Comparison of ENCODE assay signal across 1 cellular context in the genomic region with DNA sequence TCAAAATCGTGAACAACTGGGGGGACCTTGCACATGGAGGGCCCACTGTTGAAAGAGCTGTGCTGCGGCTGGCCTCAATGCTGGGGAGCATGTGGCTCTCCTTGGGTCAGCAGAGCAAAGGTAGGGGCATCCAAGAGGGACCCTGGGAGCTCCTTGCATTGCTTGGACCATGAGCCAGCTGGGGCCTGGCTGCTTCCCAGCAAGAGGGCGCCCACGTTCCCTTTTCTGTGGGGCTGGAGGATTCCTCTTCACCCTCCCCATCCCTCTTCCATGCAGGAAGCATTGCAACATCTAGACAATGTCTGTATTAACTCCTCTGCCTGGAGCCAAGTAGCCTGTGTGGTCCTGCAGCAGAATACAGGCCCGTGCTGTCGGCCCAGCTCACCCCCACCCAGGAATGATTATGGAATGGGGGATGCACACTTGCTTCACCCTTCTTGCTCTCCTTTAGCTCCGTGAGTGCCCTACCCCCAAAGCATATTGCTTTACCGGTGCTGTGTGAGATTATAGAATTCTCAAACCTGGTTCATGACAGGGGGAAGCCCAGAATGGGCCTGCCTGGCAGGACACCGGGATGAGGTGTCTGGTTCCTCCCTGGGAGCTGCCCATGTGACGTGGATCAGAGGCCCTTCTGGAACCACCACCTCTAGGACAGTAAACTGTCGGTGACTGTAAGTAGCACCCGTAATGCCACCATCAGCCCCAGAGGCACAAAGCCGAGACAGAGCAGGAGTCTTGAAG.
TF ChIP-seq lines count a peak whose summit lies in the region.

No MANE protein-coding gene starts in this region.

TF ChIP-seq in HepG2, 621 proteins besides CTCF, POLR2A, EP300 and RAD21 (continued from another document):
- TF ChIP-seq, protein P1, sequence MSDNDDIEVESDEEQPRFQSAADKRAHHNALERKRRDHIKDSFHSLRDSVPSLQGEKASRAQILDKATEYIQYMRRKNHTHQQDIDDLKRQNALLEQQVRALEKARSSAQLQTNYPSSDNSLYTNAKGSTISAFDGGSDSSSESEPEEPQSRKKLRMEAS (IDR thresholded peaks at IDR 0.05): peak; percentile 34; the same call in 1 of the 2 replicates
- peak; percentile 59 for TF ChIP-seq ETV5 (CRISPR knock-in tag; IDR thresholded peaks at IDR 0.05; ENCODE audit: borderline replicate concordance)
TF ChIP-seq in HepG2: peak in this region for 42.
